ENCODE assay signal across 9 cellular contexts in the genomic region with DNA sequence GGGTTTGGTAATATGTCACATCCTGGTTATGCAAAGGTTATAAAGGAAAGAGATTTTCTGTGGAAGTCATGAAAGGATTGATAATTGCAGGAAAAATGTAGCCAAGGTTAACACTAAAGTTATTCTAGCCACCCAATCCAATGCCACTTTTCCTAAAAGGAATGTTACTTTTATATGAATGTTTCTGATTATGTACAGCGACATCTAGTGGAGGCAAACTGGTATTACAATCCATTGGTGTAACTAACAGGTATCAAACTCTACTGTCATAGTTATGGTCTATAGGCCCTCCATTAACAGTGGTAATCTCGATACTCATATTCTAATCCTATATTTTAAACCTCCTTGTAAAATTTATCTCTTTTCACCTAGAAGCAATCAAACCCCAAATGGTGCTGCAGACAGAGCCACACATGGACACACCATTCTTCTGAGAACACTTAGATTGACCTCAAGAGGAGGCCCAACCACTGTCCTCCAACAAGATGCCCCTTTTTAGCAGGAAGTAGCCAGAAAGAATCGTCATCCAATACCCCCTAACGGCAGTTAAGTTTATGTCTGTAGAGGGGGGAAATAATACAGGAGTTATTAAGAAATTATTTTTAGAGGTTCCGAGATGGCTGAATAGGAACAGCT.
DNase-seq lines count a peak whose midpoint lies in the region; ATAC-seq and TF ChIP-seq lines count a peak whose summit lies in the region.
"Had no signal": no experiment of that assay in that cellular context is flagged by ENCODE, and none has a peak within 500 bp of the region (broad histone marks: within the 10 kb centered on the region; RNA-seq: fewer than 3 reads in every experiment).

No MANE protein-coding gene starts in this region.

- H3K27ac ChIP-seq in colonic mucosa, result no peak overlapping the region
- H3K27ac ChIP-seq: skin epidermis had no signal

- DNase-seq in COR-L47 (lab: John Stamatoyannopoulos, UW) (peak; percentile 16), H7 (peak; percentile 28), NCI-H82 treated with DMSO at 0.1 percent for 48 hours (lab: John Stamatoyannopoulos, UW; ENCODE audit: unreplicated experiment) (peak; percentile 4), colonic mucosa (peak; percentile 27), mucosa of descending colon (peak in 1 of 3 donors; percentile 65), NOMO-1 treated with dmso at 0.1 percent for 144 hours (lab: John Stamatoyannopoulos, UW; ENCODE audit: unreplicated experiment) (no peak)
- DNase-seq in stimulated activated effector memory CD8-positive, alpha-beta T cell treated with anti-CD3 and anti-CD28 coated beads, Interleukin-12 subunit alpha, Interleukin-12 subunit beta, amount 100 ng/mL, for 72 hours (ENCODE audit: low spot score in 2 of 2), result no peak

- peak; percentile 73 for TF ChIP-seq CTCF in colonic mucosa (IDR thresholded peaks at IDR 0.05)
- peak; percentile 43 for TF ChIP-seq CTCF in mucosa of descending colon (IDR thresholded peaks at IDR 0.05)

- no peak overlapping the region for H3K4me3 Mint-ChIP-seq in stimulated activated effector memory CD8-positive, alpha-beta T cell treated with anti-CD3 and anti-CD28 coated beads, Interleukin-12 subunit alpha, Interleukin-12 subunit beta, amount 100 ng/mL, for 72 hours

- no peaks in the 10 kb centered on the region for H3K4me1 Mint-ChIP-seq in stimulated activated effector memory CD8-positive, alpha-beta T cell treated with anti-CD3 and anti-CD28 coated beads, Interleukin-12 subunit alpha, Interleukin-12 subunit beta, amount 100 ng/mL, for 72 hours

- no peak overlapping the region for H3K27ac Mint-ChIP-seq in stimulated activated effector memory CD8-positive, alpha-beta T cell treated with anti-CD3 and anti-CD28 coated beads, Interleukin-12 subunit alpha, Interleukin-12 subunit beta, amount 100 ng/mL, for 72 hours

- no peaks in the 10 kb centered on the region for H3K9me3 ChIP-seq in colonic mucosa
- H3K9me3 ChIP-seq in mucosa of descending colon, result no peaks in the 10 kb centered on the region

- H3K27me3 ChIP-seq in H7 (ENCODE audit: control insufficient read depth, insufficient read depth, low read length) (no peaks in the 10 kb centered on the region), colonic mucosa (no peaks in the 10 kb centered on the region)

- no peaks in the 10 kb centered on the region for H3K36me3 Mint-ChIP-seq in stimulated activated effector memory CD8-positive, alpha-beta T cell treated with anti-CD3 and anti-CD28 coated beads, Interleukin-12 subunit alpha, Interleukin-12 subunit beta, amount 100 ng/mL, for 72 hours

- H3K9me3 Mint-ChIP-seq in stimulated activated effector memory CD8-positive, alpha-beta T cell treated with anti-CD3 and anti-CD28 coated beads, Interleukin-12 subunit alpha, Interleukin-12 subunit beta, amount 100 ng/mL, for 72 hours, result no peaks in the 10 kb centered on the region

- no peak overlapping the region for H3K9ac ChIP-seq in colonic mucosa (ENCODE audit: low read depth in 2 of 2, low read length in 2 of 2)

- H3K36me3 ChIP-seq in H7 (replicated peaks; ENCODE audit: control insufficient read depth, insufficient read depth, low read length) (no peaks in the 10 kb centered on the region), colonic mucosa (no peaks in the 10 kb centered on the region), mucosa of descending colon (ENCODE audit: low read depth) (no peaks in the 10 kb centered on the region)

- H3K4me1 ChIP-seq in colonic mucosa, result no peaks in the 10 kb centered on the region
- no peaks in the 10 kb centered on the region for H3K4me1 ChIP-seq in mucosa of descending colon (ENCODE audit: low read depth)

- H3K4me3 ChIP-seq in H7 (ENCODE audit: insufficient read depth, low read depth, low read length), result no peak overlapping the region
- no peak overlapping the region for H3K4me3 ChIP-seq in colonic mucosa
- H3K4me3 ChIP-seq in mucosa of descending colon, result no peak overlapping the region
- H3K4me3 ChIP-seq: skin epidermis had no signal

- ATAC-seq in mucosa of descending colon, result no peak
- no peak for ATAC-seq in stimulated activated effector memory CD8-positive, alpha-beta T cell treated with anti-CD3 and anti-CD28 coated beads, Interleukin-12 subunit alpha, Interleukin-12 subunit beta, amount 100 ng/mL, for 72 hours
- no peak for ATAC-seq in HG03159 (IDR thresholded peaks at IDR 0.05; ENCODE audit: unreplicated experiment)

- intact Hi-C loops in colonic mucosa (cut with DNase I), result loop anchor here (2.0 kb wide), 1 partner anchor 108 kb away; no protein-coding TSS in a partner anchor
- intact Hi-C loops in mucosa of descending colon (cut with DNase I, micrococcal nuclease), result loop anchor here (5.0 kb wide), 1 partner anchor 111 kb away; no protein-coding TSS in a partner anchor

Comparison
In these comparisons a context has a peak if more than half of its experiments do, and no peak if none do; other contexts are left out.
1. DNase-seq: peak in COR-L47 (single experiment), H7 (single experiment), NCI-H82 treated with DMSO at 0.1 percent for 48 hours (single experiment) and colonic mucosa (single experiment); none in NOMO-1 treated with dmso at 0.1 percent for 144 hours (single experiment) and stimulated activated effector memory CD8-positive, alpha-beta T cell treated with anti-CD3 and anti-CD28 coated beads, Interleukin-12 subunit alpha, Interleukin-12 subunit beta, amount 100 ng/mL, for 72 hours (0 of 2).